1 cellular context compared by ENCODE assay signal in the genomic region with DNA sequence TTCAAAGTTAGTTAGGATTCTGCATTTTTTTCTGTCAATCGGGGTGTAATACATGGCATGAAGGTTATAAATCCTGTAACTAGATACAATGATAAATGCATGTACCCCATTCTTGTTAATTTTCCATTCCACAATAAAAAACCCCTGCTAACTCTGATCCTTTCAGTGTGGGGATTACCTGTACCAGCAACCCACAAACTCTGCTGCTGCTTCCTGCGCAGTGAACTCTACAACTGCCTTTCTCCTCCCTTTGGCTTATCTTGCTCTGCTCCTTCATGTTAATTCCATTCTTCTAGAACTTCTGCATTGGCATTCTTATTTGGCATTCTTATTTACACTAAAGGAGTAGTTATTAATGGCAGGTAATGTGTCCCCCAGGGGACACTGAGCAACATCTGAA.
TF ChIP-seq lines count a peak whose summit lies in the region.

No MANE protein-coding gene starts in this region.

TF ChIP-seq in WTC11, 78 proteins besides CTCF, POLR2A, EP300 and RAD21 (continued from another document):
- no peak for TF ChIP-seq ARID4B (CRISPR knock-in tag; IDR thresholded peaks at IDR 0.05; ENCODE audit: borderline replicate concordance)
